Comparison of ENCODE assay signal across 19 cellular contexts in genomic region chr2:12243381-12243780, GRCh38.
A peak's percentile ranks its signal among the peaks of the same experiment; 100 is the strongest.
DNase-seq lines count a peak whose midpoint lies in the region; ATAC-seq, FAIRE-seq and TF ChIP-seq lines count a peak whose summit lies in the region.
"Had no signal": no experiment of that assay in that cellular context is flagged by ENCODE, and none has a peak within 500 bp of the region (broad histone marks: within the 10 kb centered on the region; RNA-seq: fewer than 3 reads in every experiment).

No MANE protein-coding gene starts in this region.

- no peaks in the 10 kb centered on the region for H4K20me1 ChIP-seq in GM23338 (replicated peaks; ENCODE audit: insufficient read depth)

- H3F3A ChIP-seq in GM23338 (replicated peaks; ENCODE audit: low read depth) = no peaks in the 10 kb centered on the region

- H3K4me1 ChIP-seq in GM23338 (ENCODE audit: insufficient read depth) (no peaks in the 10 kb centered on the region), heart left ventricle (no peaks in the 10 kb centered on the region)
- H3K4me1 ChIP-seq: A549, Caco-2, HAP-1 had no signal

- no peaks in the 10 kb centered on the region for H3K9me3 ChIP-seq in heart left ventricle
- H3K9me3 ChIP-seq: A549, BE2C, Caco-2, HAP-1 had no signal

- TF ChIP-seq CTCF in AG09309 (IDR thresholded peaks at IDR 0.05; ENCODE audit: control insufficient read depth, insufficient read depth, low read depth, low read length, missing control alignments) (no peak), GM23338 (conservative IDR thresholded peaks at IDR 0.05; ENCODE audit: low read depth in 2 of 2) (no peak), heart left ventricle (IDR thresholded peaks at IDR 0.05) (no peak)

- H3K4me3 Mint-ChIP-seq in GM23338 = no peak overlapping the region
- H3K4me3 Mint-ChIP-seq: CD4-positive, CD25-positive, alpha-beta regulatory T cell had no signal

- H3K9me3 Mint-ChIP-seq in GM23338 = no peaks in the 10 kb centered on the region

- intact Hi-C loops in heart left ventricle (cut with DNase I) = no loop called here

- H3K27me3 ChIP-seq in GM23338 (ENCODE audit: insufficient read depth) = no peaks in the 10 kb centered on the region
- no peaks in the 10 kb centered on the region for H3K27me3 ChIP-seq in heart left ventricle
- H3K27me3 ChIP-seq: BE2C had no signal

- H3K79me2 ChIP-seq in GM23338 (replicated peaks; ENCODE audit: insufficient read depth) = no peaks in the 10 kb centered on the region

- FAIRE-seq in GM12892 (lab: Jason Lieb, UNC) = no peak
- FAIRE-seq: A549, D721Med, K562 had no signal

- DNase-seq in AG09309 (ENCODE audit: low read depth) (peak; percentile 52), GM23338 (ENCODE audit: low spot score) (no peak), amniotic epithelial cell (ENCODE audit: low read depth) (peak; percentile 47), iris pigment epithelial cell (ENCODE audit: low read depth) (peak; percentile 52), heart left ventricle (no peak), GM12892 (ENCODE audit: insufficient read length) (no peak), NAMALWA (ENCODE audit: low spot score) (no peak)
- DNase-seq: BE2C; C1 segment of cervical spinal cord; Caco-2; CD4-positive, CD25-positive, alpha-beta regulatory T cell; GF-D8 had no signal

- H3K36me3 Mint-ChIP-seq in GM23338 (ENCODE audit: low read depth) = no peaks in the 10 kb centered on the region
- H3K36me3 Mint-ChIP-seq: CD4-positive, CD25-positive, alpha-beta regulatory T cell had no signal

- no peak overlapping the region for H3K4me2 ChIP-seq in GM23338
- H3K4me2 ChIP-seq: A549 had no signal

- ATAC-seq in GM23338 = no peak
- no peak for ATAC-seq in HG02678 (IDR thresholded peaks at IDR 0.05; ENCODE audit: unreplicated experiment)
- ATAC-seq in heart left ventricle = no peak
- ATAC-seq: A549, K562 had no signal

- 93 to 99% (median 97%) methylated on average over 2 of the region's 2 CpGs for WGBS in heart left ventricle, 4 donors

- H3K4me1 Mint-ChIP-seq in GM23338 = no peaks in the 10 kb centered on the region
- H3K4me1 Mint-ChIP-seq: CD4-positive, CD25-positive, alpha-beta regulatory T cell had no signal

- TF ChIP-seq POLR2A in heart left ventricle (IDR thresholded peaks at IDR 0.05) (no peak), GM12892 (IDR thresholded peaks at IDR 0.05; ENCODE audit: low read depth, low read length) (no peak)

- no peaks in the 10 kb centered on the region for H3K9me2 ChIP-seq in GM23338 (ENCODE audit: insufficient read depth)

- H3K27ac Mint-ChIP-seq in GM23338 = no peak overlapping the region
- H3K27ac Mint-ChIP-seq: CD4-positive, CD25-positive, alpha-beta regulatory T cell had no signal

- peaks cover 2% of the 10 kb centered on the region for H3K27me3 Mint-ChIP-seq in GM23338 (ENCODE audit: insufficient read depth, low read depth, poor library complexity)
- H3K27me3 Mint-ChIP-seq: CD4-positive, CD25-positive, alpha-beta regulatory T cell had no signal

- peak overlapping the region; percentile 14; the same call in 1 of the 2 replicates for H2AFZ ChIP-seq in GM23338

- H3K4me3 ChIP-seq in AG09309 (ENCODE audit: control insufficient read depth, low read depth, low read length) (no peak overlapping the region), GM23338 (no peak overlapping the region), heart left ventricle (no peak overlapping the region)
- H3K4me3 ChIP-seq: A549, HAP-1, K562 had no signal

- H3K27ac ChIP-seq in GM23338 (ENCODE audit: low read depth) (no peak overlapping the region), heart left ventricle (no peak overlapping the region)
- H3K27ac ChIP-seq: 22Rv1, A549, HL-60 had no signal

- H3K36me3 ChIP-seq in GM23338 (ENCODE audit: insufficient read depth) = no peaks in the 10 kb centered on the region
- H3K36me3 ChIP-seq in heart left ventricle = no peaks in the 10 kb centered on the region
- H3K36me3 ChIP-seq: BE2C, HAP-1 had no signal

TF ChIP-seq in GM23338, 12 proteins besides CTCF, POLR2A, EP300 and RAD21 (continues in another document):
- TF ChIP-seq REST (IDR thresholded peaks at IDR 0.05; ENCODE audit: unreplicated experiment) = no peak
- no peak for TF ChIP-seq CREB1 (CRISPR knock-in tag; IDR thresholded peaks at IDR 0.05; ENCODE audit: low read depth)
- no peak for TF ChIP-seq ZNF462 (CRISPR knock-in tag; IDR thresholded peaks at IDR 0.05)

Comparison
In these comparisons a context has a peak if more than half of its experiments do, and no peak if none do; other contexts are left out.
1. DNase-seq: peak in AG09309 (single experiment), amniotic epithelial cell (single experiment) and iris pigment epithelial cell (single experiment); none in GM23338 (single experiment), heart left ventricle (0 of 5), GM12892 (single experiment) and NAMALWA (single experiment).